Comparison of ENCODE assay signal across 1 cellular context in the genomic region with DNA sequence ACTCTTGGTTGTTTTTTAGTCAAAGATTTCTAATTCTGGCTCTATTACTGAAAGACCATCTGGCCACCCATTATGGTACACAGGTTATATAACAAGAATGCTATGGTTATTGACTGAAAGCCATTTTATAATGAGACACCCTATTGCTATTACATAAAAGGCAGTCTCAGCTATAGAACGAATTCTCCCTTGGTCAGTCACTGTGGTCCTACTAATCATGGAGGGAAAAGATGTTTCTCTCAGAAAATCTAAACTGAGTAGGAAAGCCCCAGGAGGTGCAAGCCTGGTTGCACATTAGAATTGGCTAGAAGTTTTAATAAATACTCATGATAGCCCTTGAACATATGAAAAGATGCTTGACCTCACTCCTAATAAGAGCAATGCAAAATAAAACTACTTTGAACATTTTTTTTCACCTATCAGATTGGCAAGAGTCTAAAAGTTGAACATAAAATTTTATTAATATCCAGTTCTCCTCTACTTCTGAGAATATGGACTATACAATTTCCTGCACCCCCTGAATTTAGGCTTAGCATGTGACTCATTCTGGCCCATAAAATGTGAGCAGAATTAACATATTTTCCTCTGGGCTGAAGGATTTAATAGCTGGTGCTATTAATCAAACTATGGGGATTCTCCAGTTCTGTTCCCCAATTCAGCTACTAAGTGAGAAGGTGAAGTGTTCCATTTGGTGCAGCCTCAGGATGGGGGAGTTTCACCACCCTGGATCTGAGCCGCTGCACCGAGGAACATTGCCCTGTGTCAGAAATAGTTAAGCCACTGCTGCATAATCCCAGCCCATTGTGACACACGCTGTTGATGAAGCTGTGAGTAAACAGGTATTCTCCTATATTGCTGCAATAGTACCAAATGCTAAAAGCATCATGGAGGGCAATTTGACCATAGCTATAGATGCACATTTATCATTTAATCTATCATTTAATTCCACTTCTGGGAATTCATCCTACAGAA.
TF ChIP-seq lines count a peak whose summit lies in the region.

No MANE protein-coding gene starts in this region.

TF ChIP-seq in K562, 482 proteins besides CTCF, POLR2A, EP300 and RAD21 (continued from another document):
- 0 out of 2 replicates have a peak, but pooled peaks have one; percentile 32 for TF ChIP-seq ZNF280B (CRISPR knock-in tag; IDR thresholded peaks at IDR 0.05)
